Comparison of ENCODE assay signal across 8 cellular contexts in genomic region chr14:77322209-77322902, GRCh38. TPM values are rescaled to one million over a fixed set of nuclear protein-coding genes. Genes with fewer than 3 reads are reported as not detected.
A peak's percentile ranks its signal among the peaks of the same experiment; 100 is the strongest.
DNase-seq lines count a peak whose midpoint lies in the region; ATAC-seq, FAIRE-seq and TF ChIP-seq lines count a peak whose summit lies in the region.

No MANE protein-coding gene starts in this region.

- no peaks in the 10 kb centered on the region for H3K9me3 ChIP-seq in HCT116 (ENCODE audit: control insufficient read depth in 1 of 2, insufficient read depth in 1 of 2, low read depth in 1 of 2, low read length in 2 of 2)
- no peaks in the 10 kb centered on the region for H3K9me3 ChIP-seq in astrocyte (ENCODE audit: insufficient read depth, low read depth, low read length)

- RAD21 ChIA-PET in HCT116 (lab: Charles Lee; ENCODE audit: low non-redundant PET in 1 of 2, low total read pairs in 2 of 2, uncharacterized antibody in 2 of 2, unreplicated experiment in 2 of 2), result no interaction called here

- H3K27me3 Mint-ChIP-seq in astrocyte (ENCODE audit: low read depth, unreplicated experiment), result no peaks in the 10 kb centered on the region

- TF ChIP-seq RAD21 in HCT116 (IDR thresholded peaks at IDR 0.05; ENCODE audit: low read depth), result no peak

- TF ChIP-seq CTCF in 22Rv1 (IDR thresholded peaks at IDR 0.05), result no peak
- TF ChIP-seq CTCF in HCT116 (IDR thresholded peaks at IDR 0.05 in 2 of 3, conservative IDR thresholded peaks at IDR 0.05 in 1 of 3; ENCODE audit: borderline replicate concordance in 1 of 3, insufficient read depth in 1 of 3, low read depth in 2 of 3, low read length in 2 of 3), result no peak
- no peak for TF ChIP-seq CTCF in astrocyte (IDR thresholded peaks at IDR 0.05; ENCODE audit: insufficient read depth, low read depth, low read length)

- DNase-seq in HCT116 (ENCODE audit: low read depth, low spot score), result no peak
- DNase-seq in astrocyte (ENCODE audit: low read depth), result no peak
- peak; percentile 22 for DNase-seq in mesenteric fat pad (ENCODE audit: low spot score)
- DNase-seq in cerebellar nuclear complex (lab: John Stamatoyannopoulos, UW), result no peak

- H3K27ac ChIP-seq in 22Rv1 (peak overlapping the region; percentile 94), HCT116 (ENCODE audit: low read depth, low read length) (peak overlapping the region; percentile 94; the same call in 1 of the 2 replicates), astrocyte (ENCODE audit: low read depth, low read length) (no peak overlapping the region)

- FAIRE-seq in astrocyte (lab: Jason Lieb, UNC), result no peak

- H3K27me3 ChIP-seq in HCT116 (ENCODE audit: insufficient read depth, low read length) (no peaks in the 10 kb centered on the region), astrocyte (ENCODE audit: insufficient read depth, low read length) (no peaks in the 10 kb centered on the region)

- intact Hi-C loops in HCT116 (cut with micrococcal nuclease), result loop anchor here (5.0 kb wide), 1 partner anchor 135 kb away; the partner anchor contains the start of genes AHSA1 and VIPAS39

- no peak for TF ChIP-seq POLR2A in HCT116 (IDR thresholded peaks at IDR 0.05; ENCODE audit: borderline replicate concordance, extremely low read depth, insufficient read depth, insufficient read length)

- H3K4me3 ChIP-seq in HCT116 (replicated peaks in 1 of 2; ENCODE audit: low read depth in 1 of 2, low read length in 2 of 2) (peak overlapping the region; percentile 72), astrocyte (ENCODE audit: insufficient read depth, low read depth, low read length) (peak overlapping the region; percentile 87)

- no peaks in the 10 kb centered on the region for H3K9me2 ChIP-seq in HCT116 (ENCODE audit: insufficient read depth)

- H3K27ac Mint-ChIP-seq in astrocyte (ENCODE audit: unreplicated experiment), result no peak overlapping the region

- no peaks in the 10 kb centered on the region for H3K9me3 Mint-ChIP-seq in astrocyte (ENCODE audit: unreplicated experiment)

- H3K4me2 ChIP-seq in HCT116 (ENCODE audit: low read length) (peak overlapping the region; percentile 86), astrocyte (ENCODE audit: low read length) (peak overlapping the region; percentile 94)

- H3K4me1 ChIP-seq in HCT116 (ENCODE audit: control insufficient read depth in 1 of 2, insufficient read depth in 2 of 2, low read length in 2 of 2) (peaks cover 8 to 20% of the 10 kb centered on the region in 2 experiments; a peak in 3 of 4 replicates), astrocyte (ENCODE audit: insufficient read depth, low read length) (peaks cover 21% of the 10 kb centered on the region)

- H3K9ac ChIP-seq in HCT116 (ENCODE audit: low read length), result peak overlapping the region; percentile 84
- H3K9ac ChIP-seq in astrocyte (ENCODE audit: low read length), result peak overlapping the region; percentile 96

- H3K79me2 ChIP-seq in HCT116 (ENCODE audit: insufficient read depth, low read length) (peaks cover 16% of the 10 kb centered on the region), astrocyte (ENCODE audit: insufficient read depth, low read length) (peaks cover 28% of the 10 kb centered on the region)

- BruUV-seq in HCT116 (replicated peaks; lab: Mats Ljungman, UMichigan), result no TSS peak

- ATAC-seq in HCT116 (no peak), GM21367 (IDR thresholded peaks at IDR 0.05; ENCODE audit: unreplicated experiment) (no peak), HG03108 (IDR thresholded peaks at IDR 0.05; ENCODE audit: unreplicated experiment) (no peak), HG02884 (IDR thresholded peaks at IDR 0.05; ENCODE audit: unreplicated experiment) (no peak)

- POLR2A ChIA-PET in HCT116 (lab: Charles Lee), result interaction anchor here (0.6 to 1.0 kb wide), 2 partner anchors 19 to 66 kb away, joined by 3 read pairs; no protein-coding TSS in a partner anchor

- peaks cover 15% of the 10 kb centered on the region for H3K4me1 Mint-ChIP-seq in astrocyte (ENCODE audit: low read depth, unreplicated experiment)

- H3K36me3 Mint-ChIP-seq in astrocyte (ENCODE audit: low read depth, unreplicated experiment), result no peaks in the 10 kb centered on the region

- peak overlapping the region; percentile 94 for H3K4me3 Mint-ChIP-seq in astrocyte (ENCODE audit: unreplicated experiment)

- H2AFZ ChIP-seq in HCT116 (ENCODE audit: low read depth, low read length, poor library complexity, severe bottlenecking) (peak overlapping the region; percentile 19), astrocyte (ENCODE audit: low read depth, low read length) (peak overlapping the region; percentile 70)

- CTCF ChIA-PET in HCT116 (lab: Charles Lee), result interaction anchor here (1.4 to 2.1 kb wide), 3 partner anchors 18 to 199 kb away, joined by 4 to 20 read pairs (median 5); no protein-coding TSS in a partner anchor

- H3K36me3 ChIP-seq in HCT116 (ENCODE audit: control insufficient read depth in 1 of 2, insufficient read depth in 2 of 2, low read length in 2 of 2), result no peaks in the 10 kb centered on the region
- no peaks in the 10 kb centered on the region for H3K36me3 ChIP-seq in astrocyte (ENCODE audit: insufficient read depth, low read length)

- H4K20me1 ChIP-seq in HCT116 (ENCODE audit: insufficient read depth) (no peaks in the 10 kb centered on the region), astrocyte (ENCODE audit: insufficient read depth, low read length) (peaks cover 15% of the 10 kb centered on the region)

TF ChIP-seq in HCT116, 20 proteins besides CTCF, POLR2A, EP300 and RAD21:
- no peak for TF ChIP-seq YY1 (IDR thresholded peaks at IDR 0.05; ENCODE audit: extremely low read depth, insufficient replicate concordance, low read depth, low read length)

RNA-seq across cellular contexts. Expression of gene GSTZ1, which starts 1.5 kb away (rescaled TPM):
- total RNA-seq in HCT116 (2021; ENCODE audit: unreplicated experiment), result 30.4 TPM
- 48.5 and 49.1 TPM in 2 replicates for polyA plus RNA-seq in HCT116 (2012)
- 17.6 and 18.0 TPM in 2 replicates for total RNA-seq in astrocyte
- 12.0 TPM for total RNA-seq in mesenteric fat pad

RNA-seq across cellular contexts. Expression of gene POMT2, which starts 1.7 kb away (rescaled TPM):
- total RNA-seq in HCT116 (2021; ENCODE audit: unreplicated experiment) (30.2 TPM), astrocyte (50.2 and 53.4 TPM in 2 replicates), mesenteric fat pad (27.2 TPM)
- 12.0 and 17.0 TPM in 2 replicates for polyA plus RNA-seq in HCT116 (2012)

RNA-seq across cellular contexts. Expression of gene NGB, which starts 51.4 kb away (rescaled TPM):
- total RNA-seq in HCT116 (2021; ENCODE audit: unreplicated experiment) (not detected), astrocyte (not detected in 2 replicates), mesenteric fat pad (not detected)
- not detected in 2 replicates for polyA plus RNA-seq in HCT116 (2012)

RNA-seq across cellular contexts. Expression of gene TMED8, which starts 54.5 kb away (rescaled TPM):
- 21.2 TPM for total RNA-seq in HCT116 (2021; ENCODE audit: unreplicated experiment)
- 5.3 and 7.4 TPM in 2 replicates for polyA plus RNA-seq in HCT116 (2012)
- total RNA-seq in astrocyte, result 10.0 and 10.2 TPM in 2 replicates
- 15.3 TPM for total RNA-seq in mesenteric fat pad

RNA-seq across cellular contexts. Expression of gene SAMD15, which starts 54.8 kb away (rescaled TPM):
- total RNA-seq in HCT116 (2021; ENCODE audit: unreplicated experiment), result 1.9 TPM
- polyA plus RNA-seq in HCT116 (2012), result 0.15 and 0.17 TPM in 2 replicates
- total RNA-seq in astrocyte, result 2.1 and 2.9 TPM in 2 replicates
- 1.5 TPM for total RNA-seq in mesenteric fat pad
